In genomic region chr7:102193806-102194205, GRCh38 we compare ENCODE assay signal across 21 cellular contexts.
DNase-seq lines count a peak whose midpoint lies in the region; ATAC-seq, FAIRE-seq and TF ChIP-seq lines count a peak whose summit lies in the region.
"Had no signal": no experiment of that assay in that cellular context is flagged by ENCODE, and none has a peak within 500 bp of the region (broad histone marks: within the 10 kb centered on the region; RNA-seq: fewer than 3 reads in every experiment).

No MANE protein-coding gene starts in this region.

- peaks cover 80% of the 10 kb centered on the region for H3K36me3 ChIP-seq in K562 (ENCODE audit: control insufficient read depth, insufficient read depth, low read length)

- H3K27me3 ChIP-seq in K562 (ENCODE audit: control insufficient read depth in 2 of 2, insufficient read depth in 2 of 2, low read length in 2 of 2), result no peaks in the 10 kb centered on the region
- H3K27me3 ChIP-seq: tibial nerve had no signal

- intact Hi-C loops in K562 (cut with micrococcal nuclease), result no loop called here

- H3K9ac ChIP-seq in K562 (ENCODE audit: insufficient read depth in 1 of 2, low read depth in 2 of 2, low read length in 2 of 2), result no peak overlapping the region

- H2AFZ ChIP-seq in K562 (ENCODE audit: low read depth, low read length), result no peak overlapping the region

- CTCF ChIA-PET in A549 (lab: Yijun Ruan, JAX), result interaction anchor here (0.6 to 1.9 kb wide), 2 partner anchors 12 to 76 kb away, joined by 3 to 5 read pairs; no protein-coding TSS in a partner anchor
- CTCF ChIA-PET in K562 (lab: Yijun Ruan, JAX; ENCODE audit: low intra/inter-chr PET ratio), result no interaction called here

- TF ChIP-seq CTCF in A549 (IDR thresholded peaks at IDR 0.05) (no peak), K562 (IDR thresholded peaks at IDR 0.05 in 2 of 3, conservative IDR thresholded peaks at IDR 0.05 in 1 of 3; ENCODE audit: insufficient read depth in 2 of 3, low read depth in 1 of 3, low read length in 3 of 3) (no peak), foreskin fibroblast (IDR thresholded peaks at IDR 0.05; ENCODE audit: low read depth, low read length) (no peak)

- no peak for FAIRE-seq in A549 (lab: Jason Lieb, UNC)
- FAIRE-seq in K562 (lab: Jason Lieb, UNC), result no peak

- H3K27ac ChIP-seq in A549 (no peak overlapping the region), K562 (ENCODE audit: extremely low read depth, low read depth, low read length) (no peak overlapping the region)
- H3K27ac ChIP-seq: tibial nerve had no signal

- H3K9me1 ChIP-seq in K562 (ENCODE audit: control insufficient read depth, insufficient read depth, low read length), result no peaks in the 10 kb centered on the region

- TF ChIP-seq POLR2A in A549 (IDR thresholded peaks at IDR 0.05; ENCODE audit: low read length) (no peak), K562 (conservative IDR thresholded peaks at IDR 0.05) (no peak)

- WGBS in A549 (ENCODE audit: missing lambda C conversion rate), result 81% methylated on average over 8 of the region's 8 CpGs
- 88% methylated on average over 7 of the region's 8 CpGs for WGBS in K562 (ENCODE audit: insufficient coverage, low coverage, missing lambda C conversion rate)

- ATAC-seq in A549 (no peak), K562 (no peak), HG02840 (IDR thresholded peaks at IDR 0.05; ENCODE audit: low FRiP score, unreplicated experiment) (no peak)
- ATAC-seq: stimulated activated naive CD8-positive, alpha-beta T cell treated with anti-CD3 and anti-CD28 coated beads, Interleukin-15, amount 100 ng/mL, for 72 hours had no signal

- TF ChIP-seq RAD21 in A549 (conservative IDR thresholded peaks at IDR 0.05 in 1 of 2, IDR thresholded peaks at IDR 0.05 in 1 of 2) (no peak), K562 (CRISPR knock-in tag; conservative IDR thresholded peaks at IDR 0.05 in 1 of 2, IDR thresholded peaks at IDR 0.05 in 1 of 2) (no peak)

- H3K4me3 ChIP-seq in A549 (no peak overlapping the region), K562 (no peak overlapping the region), foreskin fibroblast (ENCODE audit: low read depth in 1 of 2, low read length in 2 of 2) (no peak overlapping the region)
- H3K4me3 ChIP-seq: tibial nerve had no signal

- POLR2A ChIA-PET in A549 (lab: Yijun Ruan, JAX) (no interaction called here), K562 (lab: Yijun Ruan, JAX) (interaction anchor here (0.6 kb wide), 1 partner anchor 28 kb away, joined by 5 read pairs; no protein-coding TSS in a partner anchor)

- peaks cover 7% of the 10 kb centered on the region; the same call in 1 of the 2 replicates for H4K20me1 ChIP-seq in K562 (replicated peaks; ENCODE audit: control insufficient read depth, insufficient read depth, low read length)

- H3K4me1 ChIP-seq in A549, result no peaks in the 10 kb centered on the region
- H3K4me1 ChIP-seq in K562 (replicated peaks in 1 of 2; ENCODE audit: control insufficient read depth in 2 of 2, insufficient read depth in 2 of 2, low read length in 2 of 2), result peaks cover 0 to 7% of the 10 kb centered on the region in 2 experiments; a peak in 1 of 5 replicates
- H3K4me1 ChIP-seq: tibial nerve had no signal

- DNase-seq in A549 (ENCODE audit: low read depth in 1 of 2, low spot score in 1 of 2), result no peak
- peak; percentile 3 for DNase-seq in HT1080 (ENCODE audit: low read depth)
- no peak for DNase-seq in K562 (ENCODE audit: extremely low read depth in 1 of 4, low spot score in 3 of 4)
- DNase-seq in foreskin fibroblast, result peak; percentile 6 to 30
- DNase-seq in iPS-NIHi7 (ENCODE audit: extremely low spot score), result no peak
- DNase-seq in NCI-H82 treated with DMSO at 0.1 percent for 48 hours (lab: John Stamatoyannopoulos, UW; ENCODE audit: unreplicated experiment), result no peak
- DNase-seq in globus pallidus (ENCODE audit: low spot score), result no peak
- DNase-seq: activated CD4-positive, alpha-beta memory T cell treated with anti-CD3 and anti-CD28 coated beads, Interleukin-2, amount 10 ng/mL, durations not matched to agents 7 days and 5 days; activated gamma-delta T cell treated with Interleukin-2 at 50 U/mL for 16 hours; caudate nucleus; COR-L47; naive B cell; NCI-H1694; NCI-H526; retina; RPMI8226; stimulated activated CD4-positive, alpha-beta T cell treated with anti-CD3 and anti-CD28 coated beads, Interleukin-4, amount 100 ng/mL, for 4 hours; stimulated activated naive CD8-positive, alpha-beta T cell treated with anti-CD3 and anti-CD28 coated beads, Interleukin-15, amount 100 ng/mL, for 72 hours; T1000 had no signal

- H3K79me2 ChIP-seq in K562 (ENCODE audit: control insufficient read depth, insufficient read depth, low read length), result no peaks in the 10 kb centered on the region

- H3K9me3 ChIP-seq in A549 (no peaks in the 10 kb centered on the region), K562 (replicated peaks; ENCODE audit: control insufficient read depth, insufficient read depth, low read depth, low read length) (no peaks in the 10 kb centered on the region)
- H3K9me3 ChIP-seq: tibial nerve had no signal

- no peak overlapping the region for H3K4me2 ChIP-seq in A549
- no peak overlapping the region for H3K4me2 ChIP-seq in K562 (ENCODE audit: insufficient read depth, low read length)

- TF ChIP-seq EP300 in A549 (IDR thresholded peaks at IDR 0.05), result no peak
- TF ChIP-seq EP300 in K562 (IDR thresholded peaks at IDR 0.05; ENCODE audit: low read length), result no peak

- in situ Hi-C loops in K562 (cut with MboI), result no loop called here

- BruUV-seq in K562 (replicated peaks; lab: Mats Ljungman, UMichigan), result no TSS peak

TF ChIP-seq in A549, 52 proteins besides CTCF, POLR2A, EP300 and RAD21:
- TF ChIP-seq HMGXB4 (CRISPR knock-in tag; IDR thresholded peaks at IDR 0.05; ENCODE audit: borderline replicate concordance) (no peak), FOSL2 (IDR thresholded peaks at IDR 0.05) (no peak), FOSL2 (CRISPR knock-in tag; IDR thresholded peaks at IDR 0.05) (peak; percentile 73)

TF ChIP-seq in K562, 482 proteins besides CTCF, POLR2A, EP300 and RAD21 (continues in another document):
- TF ChIP-seq ARID4B (CRISPR knock-in tag; IDR thresholded peaks at IDR 0.05), result no peak
- TF ChIP-seq GMEB1 (CRISPR knock-in tag; IDR thresholded peaks at IDR 0.05), result no peak
- peak; percentile 16; the same call in 1 of the 2 replicates for TF ChIP-seq JUND (IDR thresholded peaks at IDR 0.05; ENCODE audit: borderline replicate concordance, low read depth, low read length)
- no peak for TF ChIP-seq JUND (tag; IDR thresholded peaks at IDR 0.05; ENCODE audit: borderline replicate concordance, low read depth, low read length)

Comparison
In these comparisons a context has a peak if more than half of its experiments do, and no peak if none do; other contexts are left out.
1. DNase-seq: peak in HT1080 (single experiment) and foreskin fibroblast (2 of 2); none in A549 (0 of 2), K562 (0 of 4), iPS-NIHi7 (single experiment), NCI-H82 treated with DMSO at 0.1 percent for 48 hours (single experiment) and globus pallidus (single experiment).